ENCODE assay signal across 31 cellular contexts in the genomic region with DNA sequence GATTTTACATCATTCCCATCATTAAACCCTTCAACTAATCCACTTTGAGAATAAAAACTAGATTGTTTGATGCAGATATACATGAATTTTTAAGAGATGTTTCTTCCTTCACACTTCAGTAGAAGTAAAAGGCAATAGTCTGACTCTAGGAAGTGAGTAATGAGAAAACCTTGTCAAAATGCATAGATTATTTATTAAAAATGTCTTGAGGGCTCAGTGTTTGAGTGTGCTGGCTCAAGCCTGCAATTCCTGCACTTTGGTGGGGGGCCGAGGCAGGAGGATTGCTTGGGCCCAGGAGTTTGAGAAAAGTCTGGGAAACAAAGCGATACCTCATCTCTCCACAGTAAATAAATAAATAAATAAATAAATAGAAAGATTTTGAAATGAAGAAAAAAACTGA.
"Had no signal": no experiment of that assay in that cellular context is flagged by ENCODE, and none has a peak within 500 bp of the region (broad histone marks: within the 10 kb centered on the region; RNA-seq: fewer than 3 reads in every experiment).

No MANE protein-coding gene starts in this region.

- H3K4me1 ChIP-seq: SJSA1 had no signal

- H3K9me3 ChIP-seq: SJSA1 had no signal

- ATAC-seq: activated naive CD8-positive, alpha-beta T cell treated with anti-CD3 and anti-CD28 coated beads, Interleukin-2, amount 50 U/mL, for 24 hours; activated T-cell treated with anti-CD3 and anti-CD28 coated beads, Interleukin-2, amount 50 U/mL, for 4 hours; Panc1; SK-N-SH treated with all-trans-retinoic acid at 6 μM for 48 hours; T-cell; T-helper 17 cell had no signal

- DNase-seq: activated B cell treated with CpG ODN at 0.5 μM for 24 hours; activated CD4-positive, alpha-beta memory T cell treated with anti-CD3 and anti-CD28 coated beads for 36 hours; activated CD4-positive, alpha-beta T cell treated with anti-CD3 and anti-CD28 coated beads for 4 hours; activated CD4-positive, alpha-beta T cell treated with anti-CD3 and anti-CD28 coated beads, Interleukin-2, amount 50 U/mL, for 1 hour; activated CD4-positive, CD25-positive, alpha-beta regulatory T cell treated with anti-CD3 and anti-CD28 coated beads, Interleukin-2, amount 50 U/mL, for 72 hours; activated CD8-positive, alpha-beta memory T cell treated with anti-CD3 and anti-CD28 coated beads, Interleukin-2, amount 50 U/mL, for 4 hours; activated effector memory CD4-positive, alpha-beta T cell treated with Interleukin-2 at 50 U/mL for 16 hours; activated naive CD4-positive, alpha-beta T cell treated with anti-CD3 and anti-CD28 coated beads, Interleukin-2, amount 10 ng/mL, durations not matched to agents 7 days and 5 days; activated naive CD8-positive, alpha-beta T cell treated with anti-CD3 and anti-CD28 coated beads, Interleukin-2, amount 50 U/mL, for 24 hours; activated T-cell treated with anti-CD3 and anti-CD28 coated beads for 4 hours; activated T-cell treated with anti-CD3 and anti-CD28 coated beads, Interleukin-2, amount 50 U/mL, for 4 hours; anterior cingulate cortex; caudate nucleus; cerebellar nuclear complex; MM.1S; MV-4-11; NCI-H1092; NCI-H1436 treated with DMSO at 0.1 percent for 48 hours; NCI-H1694 treated with DMSO at 0.1 percent for 48 hours; NCI-H2029; NCI-H446; NCI-H524 treated with DMSO at 0.1 percent for 48 hours; RPMI8226; SHP77 treated with DMSO at 0.1 percent for 48 hours; T-cell; T-helper 17 cell had no signal

- H3K27me3 ChIP-seq: SJSA1 had no signal

- FAIRE-seq: bronchial epithelial cell had no signal

- H3K4me3 ChIP-seq: SJSA1 had no signal

- H3K36me3 ChIP-seq: SJSA1 had no signal

- H3K27ac ChIP-seq: SJSA1, VCaP had no signal
